In the genomic region with DNA sequence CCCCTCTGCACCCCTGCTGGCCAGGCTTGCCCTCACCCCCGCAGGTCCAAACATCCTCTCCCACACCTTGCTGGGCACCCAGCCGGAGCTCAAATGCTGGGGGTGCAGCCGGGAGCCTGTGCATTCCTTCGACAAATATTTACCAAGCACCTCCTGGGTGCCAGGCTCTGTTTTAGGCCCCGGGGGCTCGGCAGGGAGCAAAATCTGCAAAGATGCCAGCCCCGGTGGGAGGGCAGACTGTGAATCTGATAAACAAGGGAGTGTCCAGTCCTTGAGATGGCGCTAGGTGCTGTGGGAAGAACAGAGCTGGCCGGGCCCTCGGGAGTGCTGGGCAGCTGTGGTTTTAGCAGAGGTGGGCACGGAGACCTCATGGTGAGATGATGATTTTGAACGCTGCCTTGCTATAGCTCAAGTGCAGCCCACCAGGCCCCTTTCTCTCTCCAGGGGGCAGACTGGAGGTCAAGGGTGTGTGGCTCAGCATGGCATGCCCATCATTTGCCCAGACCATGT, we compare ENCODE assay signal across 21 cellular contexts. TPM values are rescaled to one million over a fixed set of nuclear protein-coding genes. Genes with fewer than 3 reads are reported as not detected.
A peak's percentile ranks its signal among the peaks of the same experiment; 100 is the strongest.
DNase-seq lines count a peak whose midpoint lies in the region; ATAC-seq and TF ChIP-seq lines count a peak whose summit lies in the region.
"Had no signal": no experiment of that assay in that cellular context is flagged by ENCODE, and none has a peak within 500 bp of the region (broad histone marks: within the 10 kb centered on the region; RNA-seq: fewer than 3 reads in every experiment).

No MANE protein-coding gene starts in this region.

- H3K27ac ChIP-seq in SK-N-SH (ENCODE audit: low read depth in 2 of 2, low read length in 1 of 2) = no peak overlapping the region
- H3K27ac ChIP-seq in caudate nucleus (ENCODE audit: low read depth, low read length) = peak overlapping the region; percentile 80
- H3K27ac ChIP-seq in psoas muscle = peak overlapping the region; percentile 99
- H3K27ac ChIP-seq in transverse colon = peak overlapping the region; percentile 70 to 91 (median 83)
- H3K27ac ChIP-seq: A549 had no signal

- no peak overlapping the region for H3K4me2 ChIP-seq in SK-N-SH
- H3K4me2 ChIP-seq: A549 had no signal

- H3K9me2 ChIP-seq in SK-N-SH = no peaks in the 10 kb centered on the region

- H3K9me3 ChIP-seq in SK-N-SH (no peaks in the 10 kb centered on the region), psoas muscle (no peaks in the 10 kb centered on the region), transverse colon (no peaks in the 10 kb centered on the region)
- H3K9me3 ChIP-seq: A549 had no signal

- no peaks in the 10 kb centered on the region for H3K27me3 ChIP-seq in SK-N-SH (ENCODE audit: insufficient read depth)
- H3K27me3 ChIP-seq in psoas muscle (ENCODE audit: insufficient read depth in 3 of 3, low read length in 2 of 3) = no peaks in the 10 kb centered on the region
- no peaks in the 10 kb centered on the region for H3K27me3 ChIP-seq in transverse colon

- no peak for ATAC-seq in SK-N-SH treated with all-trans-retinoic acid at 6 μM for 48 hours
- ATAC-seq in psoas muscle = no peak
- ATAC-seq: A549, right cardiac atrium had no signal

- DNase-seq in SK-N-SH = peak; percentile 20
- no peak for DNase-seq in caudate nucleus (lab: John Stamatoyannopoulos, UW)
- no peak for DNase-seq in psoas muscle
- no peak for DNase-seq in transverse colon
- no peak for DNase-seq in stimulated activated naive CD4-positive, alpha-beta T cell treated with Interleukin-2 at 50 U/mL for 16 hours (lab: John Stamatoyannopoulos, UW)
- no peak for DNase-seq in GM10266 (ENCODE audit: extremely low spot score)
- DNase-seq in NCI-H748 (lab: John Stamatoyannopoulos, UW; ENCODE audit: unreplicated experiment) = no peak
- DNase-seq: activated CD4-positive, alpha-beta T cell treated with anti-CD3 and anti-CD28 coated beads, Interleukin-2, amount 50 U/mL, for 48 hours; activated naive CD4-positive, alpha-beta T cell; activated T-cell treated with anti-CD3 and anti-CD28 coated beads for 4 hours; aorta; DMS153; foreskin fibroblast; Kasumi-1; NCI-H1436 treated with DMSO at 0.1 percent for 48 hours; NCI-H2171 treated with DMSO at 0.1 percent for 48 hours had no signal

- no peak overlapping the region for H2AFZ ChIP-seq in SK-N-SH (ENCODE audit: low read depth)

- TF ChIP-seq POLR2A in transverse colon (IDR thresholded peaks at IDR 0.05) = no peak

- CTCF ChIA-PET in SK-N-SH (lab: Yijun Ruan, JAX) = interaction anchor here (0.8 to 4.2 kb wide), 12 partner anchors 8 to 88 kb away, joined by 3 to 26 read pairs (median 6); no protein-coding TSS in a partner anchor

- POLR2A ChIA-PET in SK-N-SH (lab: Yijun Ruan, JAX) = no interaction called here

- no peaks in the 10 kb centered on the region for H3F3A ChIP-seq in SK-N-SH (replicated peaks; ENCODE audit: insufficient read depth)

- TF ChIP-seq CTCF in SK-N-SH (IDR thresholded peaks at IDR 0.05) (no peak), psoas muscle (IDR thresholded peaks at IDR 0.05) (no peak), transverse colon (IDR thresholded peaks at IDR 0.05) (no peak), GM10266 (IDR thresholded peaks at IDR 0.05; ENCODE audit: control insufficient read depth, insufficient read depth, low read depth, missing control alignments) (no peak)

- intact Hi-C loops in psoas muscle (cut with DNase I) (no loop called here), transverse colon (cut with DNase I; ENCODE audit: low total_unique reads) (no loop called here)

- H4K20me1 ChIP-seq in SK-N-SH (ENCODE audit: insufficient read depth) = peaks cover 10% of the 10 kb centered on the region; the same call in 1 of the 2 replicates

- peaks cover 18% of the 10 kb centered on the region for H3K79me2 ChIP-seq in SK-N-SH (ENCODE audit: insufficient read depth)

- in situ Hi-C loops in transverse colon (cut with MboI; ENCODE audit: low pct_ligation_motif_present in 1 of 4, low pct_unique_long_range_greater_than_20kb in 1 of 4, low sequenced_read_pairs in 3 of 4) = no loop called here

- no peak for TF ChIP-seq EP300 in SK-N-SH (IDR thresholded peaks at IDR 0.05; ENCODE audit: borderline replicate concordance in 1 of 2, low read depth in 1 of 2, low read length in 1 of 2)
- TF ChIP-seq EP300 in transverse colon (IDR thresholded peaks at IDR 0.05; ENCODE audit: low read depth) = no peak

- no peak overlapping the region for H3K9ac ChIP-seq in SK-N-SH

- H3K4me1 ChIP-seq in SK-N-SH (ENCODE audit: control insufficient read depth in 1 of 2, insufficient read depth in 2 of 2, low read depth in 1 of 2, low read length in 1 of 2) = no peaks in the 10 kb centered on the region
- peaks cover 79% of the 10 kb centered on the region for H3K4me1 ChIP-seq in psoas muscle
- peaks cover 41 to 83% (median 68%) of the 10 kb centered on the region in 4 donors for H3K4me1 ChIP-seq in transverse colon
- H3K4me1 ChIP-seq: A549 had no signal

- no peak for TF ChIP-seq RAD21 in SK-N-SH (IDR thresholded peaks at IDR 0.05; ENCODE audit: low read length)

- H3K36me3 ChIP-seq in SK-N-SH (replicated peaks in 1 of 2; ENCODE audit: control insufficient read depth in 1 of 2, insufficient read depth in 2 of 2, low read length in 1 of 2) (no peaks in the 10 kb centered on the region), psoas muscle (ENCODE audit: insufficient read depth in 1 of 2, low read depth in 1 of 2) (no peaks in the 10 kb centered on the region), transverse colon (no peaks in the 10 kb centered on the region)

- H3K4me3 ChIP-seq in SK-N-SH (ENCODE audit: low read depth in 2 of 2, low read length in 1 of 2) = no peak overlapping the region
- H3K4me3 ChIP-seq in psoas muscle = peak overlapping the region; percentile 57
- H3K4me3 ChIP-seq in transverse colon = no peak overlapping the region
- H3K4me3 ChIP-seq: A549 had no signal

- WGBS in SK-N-SH (ENCODE audit: low lambda C conversion rate) = 92% methylated on average over 11 of the region's 12 CpGs
- 25 to 30% (median 27%) methylated on average over 12 of the region's 12 CpGs for WGBS in psoas muscle, 3 donors
- 67% methylated on average over 12 of the region's 12 CpGs; no CpG with 5 or more reads in 1 of the 2 donors for WGBS in transverse colon (ENCODE audit: low coverage in 1 of 2), 2 donors

TF ChIP-seq in SK-N-SH, 30 proteins besides CTCF, POLR2A, EP300 and RAD21 (continues in another document):
- TF ChIP-seq, protein P1, sequence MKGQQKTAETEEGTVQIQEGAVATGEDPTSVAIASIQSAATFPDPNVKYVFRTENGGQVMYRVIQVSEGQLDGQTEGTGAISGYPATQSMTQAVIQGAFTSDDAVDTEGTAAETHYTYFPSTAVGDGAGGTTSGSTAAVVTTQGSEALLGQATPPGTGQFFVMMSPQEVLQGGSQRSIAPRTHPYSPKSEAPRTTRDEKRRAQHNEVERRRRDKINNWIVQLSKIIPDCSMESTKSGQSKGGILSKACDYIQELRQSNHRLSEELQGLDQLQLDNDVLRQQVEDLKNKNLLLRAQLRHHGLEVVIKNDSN (IDR thresholded peaks at IDR 0.05; ENCODE audit: borderline replicate concordance, low read depth) = no peak
- no peak for TF ChIP-seq GATA2 (CRISPR knock-in tag; IDR thresholded peaks at IDR 0.05)
- no peak for TF ChIP-seq ELF1 (IDR thresholded peaks at IDR 0.05)
- TF ChIP-seq, protein P2, sequence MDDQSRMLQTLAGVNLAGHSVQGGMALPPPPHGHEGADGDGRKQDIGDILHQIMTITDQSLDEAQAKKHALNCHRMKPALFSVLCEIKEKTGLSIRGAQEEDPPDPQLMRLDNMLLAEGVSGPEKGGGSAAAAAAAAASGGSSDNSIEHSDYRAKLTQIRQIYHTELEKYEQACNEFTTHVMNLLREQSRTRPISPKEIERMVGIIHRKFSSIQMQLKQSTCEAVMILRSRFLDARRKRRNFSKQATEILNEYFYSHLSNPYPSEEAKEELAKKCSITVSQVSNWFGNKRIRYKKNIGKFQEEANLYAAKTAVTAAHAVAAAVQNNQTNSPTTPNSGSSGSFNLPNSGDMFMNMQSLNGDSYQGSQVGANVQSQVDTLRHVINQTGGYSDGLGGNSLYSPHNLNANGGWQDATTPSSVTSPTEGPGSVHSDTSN (IDR thresholded peaks at IDR 0.05) = no peak

TF ChIP-seq in SK-N-SH treated with all-trans-retinoic acid at 6 μM for 48 hours, 23 proteins besides CTCF, POLR2A, EP300 and RAD21 (continues in another document):
- no peak for TF ChIP-seq GLIS3 (CRISPR knock-in tag; IDR thresholded peaks at IDR 0.05)

RNA-seq across cellular contexts. Expression of a gene that starts 10.6 kb away (rescaled TPM):
- polyA plus RNA-seq in SK-N-SH (2012; rRNA removed) (5.1 and 14.8 TPM in 2 replicates), psoas muscle (100 to 1,000 TPM in 1 of 3 donors, 10 to 100 TPM in 2; 22.2 to 158 (median 43.8) TPM)
- polyA plus RNA-seq in SK-N-SH (2012; cell fraction: cytosol; rRNA removed) = 9.1 and 13.3 TPM in 2 replicates
- 14.0 and 14.9 TPM in 2 replicates for polyA plus RNA-seq in SK-N-SH (2012; cell fraction: nucleus; rRNA removed)
- total RNA-seq in psoas muscle (100 to 1,000 TPM; 220 to 347 (median 268) TPM), transverse colon (10 to 100 TPM; 25.4 to 53.1 (median 29.3) TPM)

RNA-seq across cellular contexts. Expression of a gene that starts 36.5 kb away (rescaled TPM):
- polyA plus RNA-seq in SK-N-SH (2012; rRNA removed) (1.0 and 1.6 TPM in 2 replicates), psoas muscle (not detected)
- polyA plus RNA-seq in SK-N-SH (2012; cell fraction: cytosol; rRNA removed) = 0.95 and 1.0 TPM in 2 replicates
- polyA plus RNA-seq in SK-N-SH (2012; cell fraction: nucleus; rRNA removed) = 1.4 and 3.0 TPM in 2 replicates
- total RNA-seq in psoas muscle (under 1 TPM in 1 of 4 donors, not detected in 3; 0.26 TPM), transverse colon (under 1 TPM in 2 of 4 donors, not detected in 2; 0.27 to 0.32 TPM)
- total RNA-seq: aorta had no signal
- polyA plus RNA-seq: CD14-positive monocyte, liver had no signal

RNA-seq across cellular contexts. Expression of a gene that starts 48.9 kb away (rescaled TPM):
- polyA plus RNA-seq in SK-N-SH (2012; rRNA removed) (65.7 and 91.8 TPM in 2 replicates), psoas muscle (100 to 1,000 TPM in 1 of 3 donors, 10 to 100 TPM in 2; 50.6 to 119 (median 62.5) TPM)
- 55.7 and 67.8 TPM in 2 replicates for polyA plus RNA-seq in SK-N-SH (2012; cell fraction: cytosol; rRNA removed)
- 31.0 and 46.6 TPM in 2 replicates for polyA plus RNA-seq in SK-N-SH (2012; cell fraction: nucleus; rRNA removed)
- total RNA-seq in psoas muscle (10 to 100 TPM; 22.4 to 35.6 (median 29.3) TPM), transverse colon (10 to 100 TPM; 28.6 to 55.0 (median 33.6) TPM)

Comparison
In these comparisons a context has a peak if more than half of its experiments do, and no peak if none do; other contexts are left out.
1. H3K27ac ChIP-seq: peak in caudate nucleus (single experiment), psoas muscle (single experiment) and transverse colon (4 of 4); none in SK-N-SH (0 of 2).
2. RNA of a gene that starts 10.6 kb away (total RNA-seq): 220 to 347 TPM in psoas muscle; 25.4 to 53.1 TPM in transverse colon; every median in the first group is over 4 times any median in the second.